ENCODE assay signal across 12 cellular contexts in genomic region chr19:19420570-19421301, GRCh38. TPM values are rescaled to one million over a fixed set of nuclear protein-coding genes. Genes with fewer than 3 reads are reported as not detected.
DNase-seq lines count a peak whose midpoint lies in the region; FAIRE-seq and TF ChIP-seq lines count a peak whose summit lies in the region.
"Had no signal": no experiment of that assay in that cellular context is flagged by ENCODE, and none has a peak within 500 bp of the region (broad histone marks: within the 10 kb centered on the region; RNA-seq: fewer than 3 reads in every experiment).

No MANE protein-coding gene starts in this region.

- no peak for TF ChIP-seq POLR2A in prostate gland (IDR thresholded peaks at IDR 0.05)

- peaks cover 99% of the 10 kb centered on the region for H3K79me2 ChIP-seq in astrocyte (ENCODE audit: insufficient read depth, low read length)

- H3K9me3 Mint-ChIP-seq in astrocyte (ENCODE audit: unreplicated experiment), result no peaks in the 10 kb centered on the region
- no peaks in the 10 kb centered on the region for H3K9me3 Mint-ChIP-seq in T-helper 2 cell treated with Interferon-gamma antibody and Interleukin-4, amounts not matched to agents 5 μg/mL and 100 μg/mL, for 36 hours

- H3K36me3 Mint-ChIP-seq in astrocyte (ENCODE audit: low read depth, unreplicated experiment), result peaks cover 10% of the 10 kb centered on the region
- H3K36me3 Mint-ChIP-seq in T-helper 2 cell treated with Interferon-gamma antibody and Interleukin-4, amounts not matched to agents 5 μg/mL and 100 μg/mL, for 36 hours (ENCODE audit: low read depth), result peaks cover 7% of the 10 kb centered on the region

- no peak overlapping the region for H3K27ac ChIP-seq in astrocyte (ENCODE audit: low read depth, low read length)
- H3K27ac ChIP-seq in prostate gland, result no peak overlapping the region
- H3K27ac ChIP-seq: A549 had no signal

- intact Hi-C loops in prostate gland (cut with DNase I), result no loop called here

- POLR2A ChIA-PET in GM10248 (lab: Yijun Ruan, JAX), result interaction anchor here (0.7 kb wide), 1 partner anchor 13 kb away, joined by 5 read pairs; no protein-coding TSS in a partner anchor

- H3K27me3 Mint-ChIP-seq in astrocyte (ENCODE audit: low read depth, unreplicated experiment), result no peaks in the 10 kb centered on the region
- no peaks in the 10 kb centered on the region for H3K27me3 Mint-ChIP-seq in T-helper 2 cell treated with Interferon-gamma antibody and Interleukin-4, amounts not matched to agents 5 μg/mL and 100 μg/mL, for 36 hours (ENCODE audit: low read depth)

- H3K4me1 ChIP-seq in astrocyte (ENCODE audit: insufficient read depth, low read length) (peaks cover 14% of the 10 kb centered on the region), prostate gland (replicated peaks) (no peaks in the 10 kb centered on the region)
- H3K4me1 ChIP-seq: A549 had no signal

- H3K9ac ChIP-seq in astrocyte (ENCODE audit: low read length), result no peak overlapping the region

- H3K27ac Mint-ChIP-seq in astrocyte (ENCODE audit: unreplicated experiment), result no peak overlapping the region
- H3K27ac Mint-ChIP-seq in T-helper 2 cell treated with Interferon-gamma antibody and Interleukin-4, amounts not matched to agents 5 μg/mL and 100 μg/mL, for 36 hours, result no peak overlapping the region

- no peaks in the 10 kb centered on the region for H3K36me3 ChIP-seq in astrocyte (ENCODE audit: insufficient read depth, low read length)
- H3K36me3 ChIP-seq in prostate gland, result no peaks in the 10 kb centered on the region
- H3K36me3 ChIP-seq: thyroid gland had no signal

- H3K4me3 Mint-ChIP-seq in astrocyte (ENCODE audit: unreplicated experiment), result no peak overlapping the region
- H3K4me3 Mint-ChIP-seq in T-helper 2 cell treated with Interferon-gamma antibody and Interleukin-4, amounts not matched to agents 5 μg/mL and 100 μg/mL, for 36 hours, result no peak overlapping the region

- DNase-seq in NOMO-1 treated with DMSO at 0.1 percent for 48 hours (lab: John Stamatoyannopoulos, UW; ENCODE audit: unreplicated experiment), result peak; percentile 2
- DNase-seq in NOMO-1 treated with dmso at 0.1 percent for 144 hours (lab: John Stamatoyannopoulos, UW; ENCODE audit: unreplicated experiment), result no peak
- DNase-seq in LNCaP clone FGC (ENCODE audit: low read depth), result peak; percentile 6
- peak; percentile 29 for DNase-seq in astrocyte (ENCODE audit: low read depth)
- DNase-seq in prostate gland (ENCODE audit: low spot score), result peak; percentile 40
- no peak for DNase-seq in T-helper 2 cell treated with Interferon-gamma antibody and Interleukin-4, amounts not matched to agents 5 μg/mL and 100 μg/mL, for 36 hours (ENCODE audit: low spot score)
- no peak for DNase-seq in RPMI8226
- no peak for DNase-seq in GM10248 (ENCODE audit: extremely low spot score)
- DNase-seq: NCI-H1436, small intestine had no signal

- no peak for FAIRE-seq in astrocyte (lab: Jason Lieb, UNC)
- FAIRE-seq: A549, small intestine had no signal

- TF ChIP-seq CTCF in LNCaP clone FGC (IDR thresholded peaks at IDR 0.05; ENCODE audit: control insufficient read depth, extremely low read depth, insufficient read depth), result no peak
- no peak for TF ChIP-seq CTCF in astrocyte (IDR thresholded peaks at IDR 0.05; ENCODE audit: insufficient read depth, low read depth, low read length)
- no peak for TF ChIP-seq CTCF in prostate gland (IDR thresholded peaks at IDR 0.05)
- TF ChIP-seq CTCF in GM10248 (IDR thresholded peaks at IDR 0.05; ENCODE audit: control extremely low read depth, extremely low read depth, low read depth, missing control alignments), result no peak

- no peak overlapping the region for H3K4me2 ChIP-seq in astrocyte (ENCODE audit: low read length)
- H3K4me2 ChIP-seq: A549 had no signal

- CTCF ChIA-PET in GM10248 (lab: Yijun Ruan, JAX), result no interaction called here

- peaks cover 95% of the 10 kb centered on the region for H4K20me1 ChIP-seq in astrocyte (ENCODE audit: insufficient read depth, low read length)

- no peak overlapping the region for H3K4me3 ChIP-seq in LNCaP clone FGC (ENCODE audit: low read depth, low read length)
- H3K4me3 ChIP-seq in astrocyte (ENCODE audit: insufficient read depth, low read depth, low read length), result no peak overlapping the region
- no peak overlapping the region for H3K4me3 ChIP-seq in prostate gland
- H3K4me3 ChIP-seq: A549, thyroid gland had no signal

- H2AFZ ChIP-seq in astrocyte (ENCODE audit: low read depth, low read length), result no peak overlapping the region

- no peaks in the 10 kb centered on the region for H3K9me3 ChIP-seq in astrocyte (ENCODE audit: insufficient read depth, low read depth, low read length)
- H3K9me3 ChIP-seq in prostate gland, result no peaks in the 10 kb centered on the region
- H3K9me3 ChIP-seq: A549, thyroid gland had no signal

- H3K4me1 Mint-ChIP-seq in astrocyte (ENCODE audit: low read depth, unreplicated experiment), result peaks cover 23% of the 10 kb centered on the region
- H3K4me1 Mint-ChIP-seq in T-helper 2 cell treated with Interferon-gamma antibody and Interleukin-4, amounts not matched to agents 5 μg/mL and 100 μg/mL, for 36 hours (ENCODE audit: low read depth), result peaks cover 29% of the 10 kb centered on the region

- no peaks in the 10 kb centered on the region for H3K27me3 ChIP-seq in astrocyte (ENCODE audit: insufficient read depth, low read length)
- no peaks in the 10 kb centered on the region for H3K27me3 ChIP-seq in prostate gland (replicated peaks; ENCODE audit: insufficient read depth)
- H3K27me3 ChIP-seq: thyroid gland had no signal

- 64% methylated on average over 21 of the region's 21 CpGs for WGBS in prostate gland

RNA-seq across cellular contexts. Expression of gene GATAD2A, which starts 15.3 kb away (rescaled TPM):
- total RNA-seq in astrocyte (143 and 163 TPM in 2 replicates), prostate gland (100 to 1,000 TPM in 1 of 2 donors, 10 to 100 TPM in 1; 41.7 to 138 TPM)

Comparison
In these comparisons a context has a peak if more than half of its experiments do, and no peak if none do; other contexts are left out.
1. DNase-seq: peak in NOMO-1 treated with DMSO at 0.1 percent for 48 hours (single experiment), LNCaP clone FGC (single experiment), astrocyte (single experiment) and prostate gland (single experiment); none in NOMO-1 treated with dmso at 0.1 percent for 144 hours (single experiment), T-helper 2 cell treated with Interferon-gamma antibody and Interleukin-4, amounts not matched to agents 5 μg/mL and 100 μg/mL, for 36 hours (single experiment), RPMI8226 (single experiment) and GM10248 (single experiment).